In genomic region chr13:21603531-21604448, GRCh38 we compare ENCODE assay signal across 8 cellular contexts. TPM values are rescaled to one million over a fixed set of nuclear protein-coding genes. Genes with fewer than 3 reads are reported as not detected.
DNase-seq lines count a peak whose midpoint lies in the region; TF ChIP-seq lines count a peak whose summit lies in the region.

TSS of gene MICU2 (minus strand) at chr13:21604170. CDS start at chr13:21604148, 22 bp downstream.

- peak within 1 kb of the TSS; percentile 86 to 97 (median 96) for H3K27ac Mint-ChIP-seq in nephron
- peak within 1 kb of the TSS; percentile 85 for H3K27ac Mint-ChIP-seq in stimulated activated naive CD8-positive, alpha-beta T cell treated with anti-CD3 and anti-CD28 coated beads, Interleukin-15, Interleukin-2, amounts not matched to agents 100 ng/mL and 50 ng/mL, for 24 hours

- no peak for TF ChIP-seq CTCF in fibroblast of the aortic adventitia (IDR thresholded peaks at IDR 0.05; ENCODE audit: insufficient read depth, low read length)
- no peak for TF ChIP-seq CTCF in nephron (IDR thresholded peaks at IDR 0.05; ENCODE audit: unreplicated experiment in 3 of 3)

- peak within 1 kb of the TSS; percentile 90 for H3K4me3 ChIP-seq in fibroblast of the aortic adventitia (ENCODE audit: low read depth, low read length)

- DNase-seq in EL: peak; percentile 95
- peak; percentile 82 for DNase-seq in H4 (ENCODE audit: low spot score)
- DNase-seq in LoVo (ENCODE audit: low spot score): peak; percentile 93
- peak; percentile 82 to 93 for DNase-seq in SHP77 (lab: John Stamatoyannopoulos, UW)
- peak; percentile 98 for DNase-seq in activated effector memory CD4-positive, alpha-beta T cell treated with anti-CD3 and anti-CD28 coated beads, Interleukin-2, amount 50 U/mL, for 16 hours
- peak; percentile 91 for DNase-seq in fibroblast of the aortic adventitia (ENCODE audit: low read depth)

- H3K9me3 Mint-ChIP-seq in nephron: no peaks in the 10 kb centered on the region
- no peaks in the 10 kb centered on the region for H3K9me3 Mint-ChIP-seq in stimulated activated naive CD8-positive, alpha-beta T cell treated with anti-CD3 and anti-CD28 coated beads, Interleukin-15, Interleukin-2, amounts not matched to agents 100 ng/mL and 50 ng/mL, for 24 hours

- H3K36me3 Mint-ChIP-seq in nephron (ENCODE audit: low read depth): peaks cover 21% of the 10 kb centered on the region
- H3K36me3 Mint-ChIP-seq in stimulated activated naive CD8-positive, alpha-beta T cell treated with anti-CD3 and anti-CD28 coated beads, Interleukin-15, Interleukin-2, amounts not matched to agents 100 ng/mL and 50 ng/mL, for 24 hours (ENCODE audit: low read depth): peaks cover 19% of the 10 kb centered on the region

- peaks cover 3% of the 10 kb centered on the region for H3K27me3 Mint-ChIP-seq in nephron (ENCODE audit: low read depth)
- peaks cover 7% of the 10 kb centered on the region for H3K27me3 Mint-ChIP-seq in stimulated activated naive CD8-positive, alpha-beta T cell treated with anti-CD3 and anti-CD28 coated beads, Interleukin-15, Interleukin-2, amounts not matched to agents 100 ng/mL and 50 ng/mL, for 24 hours

- H3K4me3 Mint-ChIP-seq in nephron: peak within 1 kb of the TSS; percentile 87 to 96 (median 93)
- peak within 1 kb of the TSS; percentile 92 for H3K4me3 Mint-ChIP-seq in stimulated activated naive CD8-positive, alpha-beta T cell treated with anti-CD3 and anti-CD28 coated beads, Interleukin-15, Interleukin-2, amounts not matched to agents 100 ng/mL and 50 ng/mL, for 24 hours

- peaks cover 54% of the 10 kb centered on the region for H3K4me1 Mint-ChIP-seq in nephron
- peaks cover 35% of the 10 kb centered on the region for H3K4me1 Mint-ChIP-seq in stimulated activated naive CD8-positive, alpha-beta T cell treated with anti-CD3 and anti-CD28 coated beads, Interleukin-15, Interleukin-2, amounts not matched to agents 100 ng/mL and 50 ng/mL, for 24 hours (ENCODE audit: low read depth)

RNA-seq across cellular contexts. Expression of gene MICU2, which starts in this region (rescaled TPM):
- 41.4 and 43.2 TPM in 2 replicates for total RNA-seq in H4 (2014; rRNA removed; shearing (Covaris generic))
- total RNA-seq in fibroblast of the aortic adventitia (ENCODE audit: low replicate concordance): 51.8 and 57.7 TPM in 2 replicates

Comparison
In these comparisons a context has a peak if more than half of its experiments do, and no peak if none do; other contexts are left out.
1. Peak in every context shown above with its lines: DNase-seq and H3K4me3 ChIP-seq.